ENCODE assay signal across 13 cellular contexts in the genomic region with DNA sequence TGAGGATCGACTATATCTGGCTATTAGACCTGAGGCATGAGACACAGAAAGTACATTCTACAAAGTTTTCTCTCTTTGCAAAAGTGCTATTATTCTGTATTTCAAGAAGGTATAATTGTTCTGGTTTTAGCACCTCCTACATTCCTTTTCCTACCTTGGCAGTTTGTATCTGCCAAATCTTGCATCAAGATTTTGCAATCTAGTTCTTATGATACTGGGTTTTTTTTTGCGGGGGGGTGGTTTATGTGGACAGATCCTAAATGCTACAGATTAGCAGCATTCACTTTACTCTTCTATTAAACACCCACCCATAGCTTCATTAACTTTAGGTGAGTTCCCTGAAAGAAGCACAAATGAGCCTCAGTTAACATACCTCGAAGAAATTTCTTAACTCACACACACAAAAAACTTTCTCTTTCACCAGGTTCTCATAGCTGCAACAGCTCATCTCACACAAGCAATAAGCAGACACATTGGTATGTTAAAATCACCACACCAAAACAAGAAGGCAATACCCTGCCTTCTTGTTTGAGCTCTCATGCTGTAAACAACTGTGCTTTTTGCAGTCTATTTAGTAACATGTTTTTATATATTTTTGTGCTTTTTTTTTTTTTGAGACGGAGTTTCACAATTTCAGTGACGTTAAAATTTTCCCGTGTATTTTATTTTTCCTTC.
DNase-seq lines count a peak whose midpoint lies in the region; ATAC-seq, FAIRE-seq and TF ChIP-seq lines count a peak whose summit lies in the region.
"Had no signal": no experiment of that assay in that cellular context is flagged by ENCODE, and none has a peak within 500 bp of the region (broad histone marks: within the 10 kb centered on the region; RNA-seq: fewer than 3 reads in every experiment).

No MANE protein-coding gene starts in this region.

- POLR2A ChIA-PET in IMR-90 (lab: Charles Lee; ENCODE audit: unreplicated experiment): no interaction called here

- H2BK15ac ChIP-seq in IMR-90 (ENCODE audit: low read depth, low read length): no peak overlapping the region

- no peak overlapping the region for H2BK120ac ChIP-seq in IMR-90 (ENCODE audit: low read depth, low read length)

- no peak overlapping the region for H4K8ac ChIP-seq in IMR-90 (ENCODE audit: low read depth in 2 of 2, low read length in 2 of 2)

- H2AK9ac ChIP-seq in IMR-90 (replicated peaks; ENCODE audit: low read depth, low read length, poor library complexity): no peak overlapping the region

- H3K18ac ChIP-seq in IMR-90 (ENCODE audit: low read depth, low read length): no peak overlapping the region

- dilution Hi-C loops in IMR-90 (cut with HindIII; ENCODE audit: low sequenced_read_pairs, unreplicated experiment): no loop called here

- no peak for FAIRE-seq in GM12892 (lab: Jason Lieb, UNC)

- no peaks in the 10 kb centered on the region for H3K9me3 ChIP-seq in IMR-90 (ENCODE audit: control insufficient read depth, insufficient read depth, low read length)
- H3K9me3 ChIP-seq in thoracic aorta: no peaks in the 10 kb centered on the region

- TF ChIP-seq RAD21 in IMR-90 (IDR thresholded peaks at IDR 0.05; ENCODE audit: low read length): no peak

- H3K4me3 ChIP-seq in IMR-90 (ENCODE audit: insufficient read depth, low read depth, low read length): no peak overlapping the region
- no peak overlapping the region for H3K4me3 ChIP-seq in astrocyte of the spinal cord (ENCODE audit: low read depth, low read length)
- H3K4me3 ChIP-seq in thoracic aorta: peak overlapping the region; percentile 94

- H3K9me1 ChIP-seq in IMR-90 (ENCODE audit: insufficient read depth, low read length): 0 out of 2 replicates have a peak, but pooled peaks cover 7% of the 10 kb centered on the region

- no peak overlapping the region for H4K5ac ChIP-seq in IMR-90 (ENCODE audit: low read depth, low read length)

- no peak overlapping the region for H4K91ac ChIP-seq in IMR-90 (ENCODE audit: insufficient read depth, low read depth, low read length)

- ATAC-seq in IMR-90 (ENCODE audit: low read depth) (no peak), thoracic aorta (ENCODE audit: insufficient number of reproducible peaks, low FRiP score, low read depth) (no peak), GM21529 (IDR thresholded peaks at IDR 0.05; ENCODE audit: unreplicated experiment) (no peak)
- ATAC-seq: activated naive CD8-positive, alpha-beta T cell treated with anti-CD3 and anti-CD28 coated beads, Interleukin-2, amount 50 U/mL, for 24 hours; naive thymus-derived CD8-positive, alpha-beta T cell had no signal

- DNase-seq in IMR-90: no peak
- DNase-seq in astrocyte of the spinal cord (ENCODE audit: low read depth, low spot score): peak; percentile 7
- DNase-seq in kidney glomerular epithelial cell (lab: John Stamatoyannopoulos, UW): peak; percentile 38
- DNase-seq in thoracic aorta (ENCODE audit: low spot score): no peak
- DNase-seq in NCI-H526 treated with DMSO at 0.1 percent for 48 hours (lab: John Stamatoyannopoulos, UW): no peak
- no peak for DNase-seq in GM12892 (ENCODE audit: insufficient read length)
- DNase-seq in NCI-H2227 treated with DMSO at 0.1 percent for 48 hours (lab: John Stamatoyannopoulos, UW): no peak
- DNase-seq: activated naive CD8-positive, alpha-beta T cell treated with anti-CD3 and anti-CD28 coated beads, Interleukin-2, amount 50 U/mL, for 24 hours; COR-L47; naive thymus-derived CD8-positive, alpha-beta T cell; NCI-H1694; NK-92 treated with Interleukin-12 subunit alpha and Interleukin-12 subunit beta, amount 100 ng/mL, for 24 hours had no signal

- no peak overlapping the region for H3K4ac ChIP-seq in IMR-90 (ENCODE audit: low read depth, low read length)

- no CpG with 5 or more reads among the region's 6 CpGs for WGBS in IMR-90 (ENCODE audit: extremely low coverage in 2 of 2, insufficient read length in 1 of 2), 2 experiments

- CTCF ChIA-PET in IMR-90 (lab: Yijun Ruan, JAX): interaction anchor here (0.6 to 0.7 kb wide), 2 partner anchors 554 to 562 kb away, joined by 3 read pairs; a partner anchor contains a TSS

- peaks cover 14% of the 10 kb centered on the region for H4K20me1 ChIP-seq in IMR-90 (ENCODE audit: insufficient read depth, low read length)

- H3K4me2 ChIP-seq in IMR-90 (ENCODE audit: low read depth, low read length): 0 out of 2 replicates have a peak overlapping the region, but pooled peaks have one; percentile 29

- no peaks in the 10 kb centered on the region for H3K27me3 ChIP-seq in IMR-90 (ENCODE audit: control insufficient read depth, insufficient read depth, low read length)
- no peaks in the 10 kb centered on the region for H3K27me3 ChIP-seq in thoracic aorta (replicated peaks; ENCODE audit: insufficient read depth)

- no peak overlapping the region for H2AFZ ChIP-seq in IMR-90 (replicated peaks; ENCODE audit: low read length, poor library complexity)

- no peak overlapping the region for H3K14ac ChIP-seq in IMR-90 (replicated peaks; ENCODE audit: low read depth, low read length)

- H3K27ac ChIP-seq in IMR-90 (ENCODE audit: insufficient read depth, low read length) (no peak overlapping the region), thoracic aorta (peak overlapping the region; percentile 92 to 94)

- TF ChIP-seq POLR2A in IMR-90 (IDR thresholded peaks at IDR 0.05; ENCODE audit: low read depth, low read length) (no peak), GM12892 (IDR thresholded peaks at IDR 0.05; ENCODE audit: low read depth, low read length) (no peak)

- H2BK20ac ChIP-seq in IMR-90 (ENCODE audit: low read depth, low read length): no peak overlapping the region

- TF ChIP-seq CTCF in IMR-90 (conservative IDR thresholded peaks at IDR 0.05; ENCODE audit: low read depth, low read length): no peak
- TF ChIP-seq CTCF in astrocyte of the spinal cord (IDR thresholded peaks at IDR 0.05; ENCODE audit: low read depth, low read length): no peak
- TF ChIP-seq CTCF in thoracic aorta (IDR thresholded peaks at IDR 0.05): no peak

- H2BK5ac ChIP-seq in IMR-90 (ENCODE audit: low read depth, low read length, poor library complexity, severe bottlenecking): no peak overlapping the region

- no peak overlapping the region for H3K9ac ChIP-seq in IMR-90 (ENCODE audit: low read depth, low read length)

- in situ Hi-C loops in IMR-90 (cut with MboI; ENCODE audit: low sequenced_read_pairs) (no loop called here), astrocyte of the spinal cord (cut with HindIII; ENCODE audit: low sequenced_read_pairs) (no loop called here)

- no TSS peak for BruUV-seq in IMR-90 (replicated peaks; lab: Mats Ljungman, UMichigan)

- H3K36me3 ChIP-seq in IMR-90 (ENCODE audit: control insufficient read depth, insufficient read depth, low read length) (no peaks in the 10 kb centered on the region), thoracic aorta (no peaks in the 10 kb centered on the region)

- intact Hi-C loops in IMR-90 (cut with micrococcal nuclease): loop anchor here (1.0 to 5.0 kb wide), 2 partner anchors 88 to 334 kb away; no protein-coding TSS in a partner anchor

- peaks cover 2% of the 10 kb centered on the region for H3K4me1 ChIP-seq in IMR-90 (ENCODE audit: control insufficient read depth, insufficient read depth, low read length)
- peaks cover 0 to 40% of the 10 kb centered on the region in 2 donors for H3K4me1 ChIP-seq in thoracic aorta (ENCODE audit: control insufficient read depth in 1 of 2, low read depth in 2 of 2)

- peaks cover 16 to 41% of the 10 kb centered on the region in 2 experiments for H3K79me1 ChIP-seq in IMR-90 (ENCODE audit: low read depth in 1 of 2, low read length in 2 of 2)

- no peak overlapping the region for H3K56ac ChIP-seq in IMR-90 (ENCODE audit: extremely low read depth, insufficient read depth, low read length)

- H2AK5ac ChIP-seq in IMR-90 (ENCODE audit: low read depth, low read length): no peak overlapping the region

- no peak overlapping the region for H3K23ac ChIP-seq in IMR-90 (ENCODE audit: low read depth, low read length)

TF ChIP-seq in IMR-90, 13 proteins besides CTCF, POLR2A, EP300 and RAD21:
- TF ChIP-seq MAZ (IDR thresholded peaks at IDR 0.05; ENCODE audit: borderline replicate concordance, low read depth, low read length): no peak
- TF ChIP-seq CHD1 (IDR thresholded peaks at IDR 0.05; ENCODE audit: low read depth, low read length): no peak
- TF ChIP-seq SMC3 (IDR thresholded peaks at IDR 0.05; ENCODE audit: low read depth, low read length): no peak
- TF ChIP-seq RFX5 (IDR thresholded peaks at IDR 0.05; ENCODE audit: low read depth, low read length): no peak
- TF ChIP-seq BHLHE40 (IDR thresholded peaks at IDR 0.05; ENCODE audit: low read depth, low read length): no peak
- no peak for TF ChIP-seq CEBPB (IDR thresholded peaks at IDR 0.05; ENCODE audit: low read depth, low read length)
- no peak for TF ChIP-seq MAFK (IDR thresholded peaks at IDR 0.05; ENCODE audit: low read depth, low read length)
- TF ChIP-seq RCOR1 (IDR thresholded peaks at IDR 0.05; ENCODE audit: insufficient replicate concordance, low read length): no peak
- TF ChIP-seq, protein P1, sequence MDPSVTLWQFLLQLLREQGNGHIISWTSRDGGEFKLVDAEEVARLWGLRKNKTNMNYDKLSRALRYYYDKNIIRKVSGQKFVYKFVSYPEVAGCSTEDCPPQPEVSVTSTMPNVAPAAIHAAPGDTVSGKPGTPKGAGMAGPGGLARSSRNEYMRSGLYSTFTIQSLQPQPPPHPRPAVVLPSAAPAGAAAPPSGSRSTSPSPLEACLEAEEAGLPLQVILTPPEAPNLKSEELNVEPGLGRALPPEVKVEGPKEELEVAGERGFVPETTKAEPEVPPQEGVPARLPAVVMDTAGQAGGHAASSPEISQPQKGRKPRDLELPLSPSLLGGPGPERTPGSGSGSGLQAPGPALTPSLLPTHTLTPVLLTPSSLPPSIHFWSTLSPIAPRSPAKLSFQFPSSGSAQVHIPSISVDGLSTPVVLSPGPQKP (IDR thresholded peaks at IDR 0.05; ENCODE audit: borderline replicate concordance, low read depth, low read length): no peak
- TF ChIP-seq FOS (IDR thresholded peaks at IDR 0.05; ENCODE audit: low read depth, low read length): no peak
- TF ChIP-seq, protein P2, sequence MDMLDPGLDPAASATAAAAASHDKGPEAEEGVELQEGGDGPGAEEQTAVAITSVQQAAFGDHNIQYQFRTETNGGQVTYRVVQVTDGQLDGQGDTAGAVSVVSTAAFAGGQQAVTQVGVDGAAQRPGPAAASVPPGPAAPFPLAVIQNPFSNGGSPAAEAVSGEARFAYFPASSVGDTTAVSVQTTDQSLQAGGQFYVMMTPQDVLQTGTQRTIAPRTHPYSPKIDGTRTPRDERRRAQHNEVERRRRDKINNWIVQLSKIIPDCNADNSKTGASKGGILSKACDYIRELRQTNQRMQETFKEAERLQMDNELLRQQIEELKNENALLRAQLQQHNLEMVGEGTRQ (IDR thresholded peaks at IDR 0.05; ENCODE audit: low read depth, low read length): no peak
- TF ChIP-seq MXI1 (IDR thresholded peaks at IDR 0.05; ENCODE audit: borderline replicate concordance, low read depth, low read length): no peak
- TF ChIP-seq NFE2L2 (IDR thresholded peaks at IDR 0.05; ENCODE audit: low read depth, low read length): no peak

Comparison
In these comparisons a context has a peak if more than half of its experiments do, and no peak if none do; other contexts are left out.
1. DNase-seq: peak in astrocyte of the spinal cord (single experiment) and kidney glomerular epithelial cell (single experiment); none in IMR-90 (single experiment), thoracic aorta (single experiment), NCI-H526 treated with DMSO at 0.1 percent for 48 hours (single experiment), GM12892 (single experiment) and NCI-H2227 treated with DMSO at 0.1 percent for 48 hours (single experiment).